In the genomic region with DNA sequence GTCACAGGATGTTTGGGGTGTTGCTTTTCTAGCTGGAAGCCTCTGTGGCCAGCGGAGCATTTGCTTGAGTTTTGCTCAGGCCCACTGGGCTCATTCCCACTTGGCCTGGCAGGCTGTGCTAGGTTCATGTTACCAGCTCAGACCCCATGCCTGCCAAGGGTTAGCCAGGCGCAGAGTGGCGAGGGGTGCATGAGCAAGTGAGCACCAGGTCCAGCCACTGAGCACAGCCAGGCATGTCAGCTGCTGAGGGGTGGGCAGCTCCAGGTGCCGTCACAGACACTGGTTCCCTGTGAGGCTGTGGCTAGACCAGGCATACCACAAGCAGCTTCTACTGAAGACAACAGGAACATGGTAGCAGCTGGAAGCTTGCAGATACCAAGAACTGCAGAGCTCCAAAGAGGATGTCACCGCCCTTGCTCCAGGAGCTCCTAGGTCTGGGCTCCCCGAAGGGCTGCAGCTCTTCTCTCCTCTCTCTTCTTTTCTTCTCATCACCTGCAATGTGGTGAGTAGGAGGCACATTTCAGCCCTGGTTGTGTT, we compare ENCODE assay signal across 22 cellular contexts. TPM values are rescaled to one million over a fixed set of nuclear protein-coding genes. Genes with fewer than 3 reads are reported as not detected.
DNase-seq lines count a peak whose midpoint lies in the region; ATAC-seq, FAIRE-seq and TF ChIP-seq lines count a peak whose summit lies in the region.
"Had no signal": no experiment of that assay in that cellular context is flagged by ENCODE, and none has a peak within 500 bp of the region (broad histone marks: within the 10 kb centered on the region; RNA-seq: fewer than 3 reads in every experiment).

No MANE protein-coding gene starts in this region.

- H2BK12ac ChIP-seq in H1 (ENCODE audit: low read depth, low read length) = no peak overlapping the region
- no peak overlapping the region for H2BK12ac ChIP-seq in trophoblast cell (ENCODE audit: low read length)

- no peaks in the 10 kb centered on the region for H3K23me2 ChIP-seq in H1 (ENCODE audit: low read depth, low read length)

- WGBS in H1 (ENCODE audit: extremely low coverage in 1 of 2, insufficient coverage in 1 of 2, insufficient read length in 1 of 2, insufficient replicate concordance in 2 of 2, low coverage in 1 of 2, low lambda C conversion rate in 2 of 2, missing lambda C conversion rate in 1 of 2), 2 experiments = 61% methylated on average over 6 of the region's 6 CpGs; no CpG with 5 or more reads in 1 of the 2 experiments
- no CpG with 5 or more reads among the region's 6 CpGs for WGBS in trophoblast cell (ENCODE audit: extremely low coverage, insufficient coverage, insufficient read length)

- H3K79me2 ChIP-seq in DND-41 (ENCODE audit: insufficient read depth, low read length) (no peaks in the 10 kb centered on the region), H1 (ENCODE audit: control insufficient read depth in 1 of 2, insufficient read depth in 2 of 2, low read length in 2 of 2) (no peaks in the 10 kb centered on the region), trophoblast cell (ENCODE audit: control insufficient read depth, insufficient read depth, low read length, poor library complexity) (no peaks in the 10 kb centered on the region)

- H3K4me3 ChIP-seq in DND-41 (ENCODE audit: low read depth in 1 of 2, low read length in 2 of 2) = no peak overlapping the region
- H3K4me3 ChIP-seq in Jurkat, Clone E6-1 (ENCODE audit: low read length) = no peak overlapping the region
- H3K4me3 ChIP-seq in H1 (ENCODE audit: extremely low read depth in 1 of 4, insufficient read depth in 2 of 4, low read depth in 3 of 4, low read length in 4 of 4) = no peak overlapping the region
- H3K4me3 ChIP-seq in trophoblast cell (ENCODE audit: low read depth, low read length) = no peak overlapping the region
- H3K4me3 ChIP-seq: GM12878, GM23248 had no signal

- H4K91ac ChIP-seq in H1 (replicated peaks; ENCODE audit: insufficient read length, low read length) (no peak overlapping the region), trophoblast cell (ENCODE audit: low read depth, low read length) (no peak overlapping the region)

- H4K5ac ChIP-seq in H1 (ENCODE audit: insufficient read length, low read depth, low read length) = no peak overlapping the region

- no peak overlapping the region for H2BK15ac ChIP-seq in H1 (ENCODE audit: low read length)

- H3K4me2 ChIP-seq in DND-41 (ENCODE audit: insufficient read depth, low read length) (peak overlapping the region; percentile 16; the same call in 1 of the 2 replicates), H1 (ENCODE audit: insufficient read depth in 1 of 2, low read depth in 2 of 2, low read length in 2 of 2) (no peak overlapping the region), trophoblast cell (ENCODE audit: low read length) (no peak overlapping the region)

- no peak overlapping the region for H2BK20ac ChIP-seq in H1 (ENCODE audit: low read length)

- H2BK5ac ChIP-seq in H1 (ENCODE audit: low read depth, low read length) = no peak overlapping the region
- no peak overlapping the region for H2BK5ac ChIP-seq in trophoblast cell (ENCODE audit: low read depth, low read length, poor library complexity)

- H2AK5ac ChIP-seq in H1 (ENCODE audit: low read depth, low read length) (no peak overlapping the region), trophoblast cell (ENCODE audit: low read length) (no peak overlapping the region)

- H3K9me3 ChIP-seq in DND-41 (ENCODE audit: insufficient read depth, low read length, severe bottlenecking) (peaks cover 9% of the 10 kb centered on the region), H1 (ENCODE audit: insufficient read depth in 2 of 2, low read depth in 1 of 2, low read length in 1 of 2) (no peaks in the 10 kb centered on the region), trophoblast cell (ENCODE audit: insufficient read depth, low read depth, low read length) (peaks cover 6% of the 10 kb centered on the region)

- H4K20me1 ChIP-seq in DND-41 (ENCODE audit: insufficient read depth, low read length) (no peaks in the 10 kb centered on the region), H1 (replicated peaks in 1 of 2; ENCODE audit: control insufficient read depth in 1 of 2, insufficient read depth in 2 of 2, low read length in 2 of 2) (no peaks in the 10 kb centered on the region)

- no peak for TF ChIP-seq RAD21 in H1 (IDR thresholded peaks at IDR 0.05 in 1 of 2, conservative IDR thresholded peaks at IDR 0.05 in 1 of 2; ENCODE audit: low read depth in 2 of 2, low read length in 2 of 2)

- H2AFZ ChIP-seq in DND-41 (ENCODE audit: low read depth, low read length) = peak overlapping the region; percentile 25
- no peak overlapping the region for H2AFZ ChIP-seq in H1 (ENCODE audit: low read length)
- no peak overlapping the region for H2AFZ ChIP-seq in trophoblast cell (ENCODE audit: insufficient read depth, low read length, poor library complexity)
- H2AFZ ChIP-seq: GM23248 had no signal

- H4K12ac ChIP-seq in trophoblast cell (ENCODE audit: low read depth, low read length) = no peak overlapping the region

- DNase-seq in DND-41 (peak; percentile 52), H1 (ENCODE audit: low read depth in 1 of 2, low spot score in 2 of 2) (no peak), trophoblast cell (no peak), EL (no peak), Kasumi-1 (lab: John Stamatoyannopoulos, UW) (no peak)
- peak; percentile 1 for DNase-seq in Jurkat, Clone E6-1 (ENCODE audit: low read depth, low spot score)
- DNase-seq: C1 segment of cervical spinal cord, Calu3, COR-L47, DMS53, DMS79 treated with DMSO at 0.1 percent for 48 hours, GDM1, GM23248, H9 had no signal

- H3K18ac ChIP-seq in H1 (ENCODE audit: extremely low read depth, low read length) = no peak overlapping the region
- H3K18ac ChIP-seq in trophoblast cell (ENCODE audit: low read length) = no peak overlapping the region

- peak overlapping the region; percentile 69; the same call in 1 of the 2 replicates for H4K8ac ChIP-seq in H1 (ENCODE audit: extremely low read depth, insufficient read depth, low read length)
- no peak overlapping the region for H4K8ac ChIP-seq in trophoblast cell (ENCODE audit: low read depth, low read length)

- no peaks in the 10 kb centered on the region for H3K36me3 ChIP-seq in DND-41 (ENCODE audit: insufficient read depth, low read length)
- H3K36me3 ChIP-seq in H1 (ENCODE audit: control insufficient read depth in 2 of 4, insufficient read depth in 4 of 4, low read length in 3 of 4) = no peaks in the 10 kb centered on the region
- no peaks in the 10 kb centered on the region for H3K36me3 ChIP-seq in trophoblast cell (ENCODE audit: control insufficient read depth in 1 of 2, insufficient read depth in 2 of 2, low read length in 2 of 2)

- FAIRE-seq in H1 (lab: Jason Lieb, UNC) = no peak
- FAIRE-seq: GM12878, GM19239 had no signal

- no peak for TF ChIP-seq CTCF in DND-41 (IDR thresholded peaks at IDR 0.05; ENCODE audit: borderline replicate concordance, extremely low read depth, low read length, poor library complexity, severe bottlenecking)
- no peak for TF ChIP-seq CTCF in H1 (IDR thresholded peaks at IDR 0.05; ENCODE audit: control extremely low read depth in 1 of 3, insufficient read depth in 1 of 3, low read depth in 1 of 3, low read length in 3 of 3)

- no peak overlapping the region for H3K56ac ChIP-seq in H1 (replicated peaks; ENCODE audit: insufficient read length, low read depth, low read length)

- H3K14ac ChIP-seq in H1 (ENCODE audit: insufficient read length) = no peak overlapping the region
- no peak overlapping the region for H3K14ac ChIP-seq in trophoblast cell (ENCODE audit: low read length)

- H3K27ac ChIP-seq in DND-41 (ENCODE audit: low read length) (peak overlapping the region; percentile 62), H1 (ENCODE audit: low read depth, low read length) (no peak overlapping the region), trophoblast cell (ENCODE audit: low read depth, low read length) (no peak overlapping the region)
- H3K27ac ChIP-seq: GM23248 had no signal

- H3K4ac ChIP-seq in H1 (replicated peaks; ENCODE audit: insufficient read length, low read depth, low read length) = no peak overlapping the region
- no peak overlapping the region for H3K4ac ChIP-seq in trophoblast cell (ENCODE audit: low read depth, low read length)

- H3K23ac ChIP-seq in H1 (ENCODE audit: insufficient read length) = no peak overlapping the region
- H3K23ac ChIP-seq in trophoblast cell (ENCODE audit: low read length) = peak overlapping the region; percentile 4

- POLR2A ChIA-PET in H1 (lab: Charles Lee; ENCODE audit: partially characterized antibody) = no interaction called here

- TF ChIP-seq POLR2A in H1 (IDR thresholded peaks at IDR 0.05; ENCODE audit: control extremely low read depth in 1 of 2, low read depth in 2 of 2, low read length in 2 of 2) = no peak

- CTCF ChIA-PET in H1 (lab: Charles Lee; ENCODE audit: partially characterized antibody) = interaction anchor here (0.5 to 0.6 kb wide), 2 partner anchors 10 to 39 kb away, joined by 3 read pairs; no protein-coding TSS in a partner anchor

- TF ChIP-seq EP300 in H1 (IDR thresholded peaks at IDR 0.05; ENCODE audit: borderline replicate concordance in 1 of 2, low read depth in 2 of 2, low read length in 2 of 2) = no peak

- ATAC-seq in DND-41 (ENCODE audit: insufficient read depth, low read depth) (peak; percentile 88), HG02840 (IDR thresholded peaks at IDR 0.05; ENCODE audit: low FRiP score, unreplicated experiment) (no peak)
- ATAC-seq: GM12878, HCT116 had no signal

- H3K79me1 ChIP-seq in H1 (ENCODE audit: low read depth, low read length) = no peaks in the 10 kb centered on the region
- H3K79me1 ChIP-seq in trophoblast cell (ENCODE audit: low read length) = no peaks in the 10 kb centered on the region

- no peak overlapping the region for H2BK120ac ChIP-seq in H1 (replicated peaks; ENCODE audit: low read depth, low read length)
- H2BK120ac ChIP-seq in trophoblast cell (ENCODE audit: insufficient read depth, low read length, poor library complexity) = no peak overlapping the region

- no peaks in the 10 kb centered on the region for H3K27me3 ChIP-seq in DND-41 (ENCODE audit: insufficient read depth, low read length, poor library complexity)
- no peaks in the 10 kb centered on the region for H3K27me3 ChIP-seq in H1 (replicated peaks in 1 of 4; ENCODE audit: control insufficient read depth in 3 of 4, extremely low read depth in 1 of 4, insufficient read depth in 3 of 4, low read length in 3 of 4)
- H3K27me3 ChIP-seq in trophoblast cell (ENCODE audit: insufficient read depth, low read length) = no peaks in the 10 kb centered on the region

- H3K9ac ChIP-seq in DND-41 (ENCODE audit: low read depth, low read length) (no peak overlapping the region), H1 (replicated peaks in 1 of 4; ENCODE audit: extremely low read depth in 1 of 4, low read depth in 3 of 4, low read length in 3 of 4) (no peak overlapping the region), trophoblast cell (ENCODE audit: low read length) (no peak overlapping the region)
- H3K9ac ChIP-seq: GM23248 had no signal

- H3K4me1 ChIP-seq in DND-41 (ENCODE audit: insufficient read depth, low read length) = peaks cover 15% of the 10 kb centered on the region
- no peaks in the 10 kb centered on the region for H3K4me1 ChIP-seq in H1 (replicated peaks in 1 of 4; ENCODE audit: control insufficient read depth in 3 of 4, insufficient read depth in 4 of 4, low read length in 3 of 4)
- no peaks in the 10 kb centered on the region for H3K4me1 ChIP-seq in trophoblast cell (ENCODE audit: control insufficient read depth in 1 of 2, insufficient read depth in 2 of 2, low read length in 2 of 2)

RNA-seq across cellular contexts. Expression of gene CYYR1, which starts 52.0 kb away (rescaled TPM):
- not detected for polyA plus RNA-seq in Jurkat, Clone E6-1 (2012; ENCODE audit: insufficient read depth, insufficient read length)
- total RNA-seq in H1 (2021; fragmentation: NEBNext Ultra II Directional; extraction: Animal tissue kit (Norgen Biotek cat#: 25700)) = 37.6 and 37.9 TPM in 2 replicates
- polyA plus RNA-seq in H1 (2011; rRNA removed) = 12.2 and 18.9 TPM in 2 replicates
- polyA plus RNA-seq in H1 (2011; cell fraction: cytosol; rRNA removed) = 9.4 TPM
- 30.3 TPM for polyA plus RNA-seq in H1 (2011; cell fraction: nucleus; rRNA removed)
- 13.9 to 22.1 TPM (median 19.2 TPM) in 4 replicates for polyA plus RNA-seq in H1 (2012, experiment 1 of 2)
- 6.4 TPM for polyA plus RNA-seq in H1 (2012, experiment 2 of 2)
- polyA plus RNA-seq in H1 (2013, experiment 1 of 2) = 31.6 TPM
- 34.1 TPM for polyA plus RNA-seq in H1 (2013, experiment 2 of 2)
- polyA minus RNA-seq in H1 (2011; rRNA and poly(A)+ RNA removed) = 21.1 and 22.2 TPM in 2 replicates
- 9.0 TPM for polyA minus RNA-seq in H1 (2011; cell fraction: cytosol; rRNA and poly(A)+ RNA removed)
- 93.0 TPM for polyA minus RNA-seq in H1 (2011; cell fraction: nucleus; rRNA and poly(A)+ RNA removed)
- 12.7 and 13.1 TPM in 2 replicates for polyA plus RNA-seq in trophoblast cell (2013)
- total RNA-seq: A172; Calu3; CD4-positive, alpha-beta memory T cell; GM23248; H4 had no signal
- polyA plus RNA-seq: BJ; CD4-positive, alpha-beta memory T cell had no signal

Comparison
In these comparisons a context has a peak if more than half of its experiments do, and no peak if none do; other contexts are left out.
1. DNase-seq: peak in DND-41 (single experiment) and Jurkat, Clone E6-1 (single experiment); none in H1 (0 of 2), trophoblast cell (0 of 2), EL (single experiment) and Kasumi-1 (0 of 2).